Comparison of ENCODE assay signal across 8 cellular contexts in genomic region chr6:121932071-121933009, GRCh38.
DNase-seq lines count a peak whose midpoint lies in the region; ATAC-seq, FAIRE-seq and TF ChIP-seq lines count a peak whose summit lies in the region.

No MANE protein-coding gene starts in this region.

- no peaks in the 10 kb centered on the region for H3K36me3 Mint-ChIP-seq in effector memory CD8-positive, alpha-beta T cell (ENCODE audit: insufficient read depth)

- DNase-seq in SK-N-DZ (ENCODE audit: low spot score) (peak; percentile 63), glomerular visceral epithelial cell (ENCODE audit: extremely low spot score) (peak; percentile 46), renal cortical epithelial cell (ENCODE audit: low read depth) (peak; percentile 33), NCI-H82 (lab: John Stamatoyannopoulos, UW) (no peak), GM10248 (ENCODE audit: extremely low spot score) (no peak), GM13976 (ENCODE audit: low spot score) (no peak)
- no peak for DNase-seq in effector memory CD8-positive, alpha-beta T cell

- peak; percentile 98 for FAIRE-seq in G401.6 (lab: Jason Lieb, UNC)

- H3K9me3 Mint-ChIP-seq in effector memory CD8-positive, alpha-beta T cell, result peaks cover 0 to 2% of the 10 kb centered on the region in 2 donors

- H3K27ac Mint-ChIP-seq in effector memory CD8-positive, alpha-beta T cell, result no peak overlapping the region

- CTCF ChIA-PET in GM10248 (lab: Yijun Ruan, JAX), result interaction anchor here (1.2 kb wide), 2 partner anchors 8 to 10 kb away, joined by 3 to 4 read pairs; no protein-coding TSS in a partner anchor

- ATAC-seq in effector memory CD8-positive, alpha-beta T cell (replicated peaks), result no peak

- in situ Hi-C loops in GM13976 (cut with MboI; ENCODE audit: low sequenced_read_pairs, unreplicated experiment), result no loop called here

- no peak overlapping the region for H3K4me3 Mint-ChIP-seq in effector memory CD8-positive, alpha-beta T cell

- H3K27me3 Mint-ChIP-seq in effector memory CD8-positive, alpha-beta T cell, result no peaks in the 10 kb centered on the region

- POLR2A ChIA-PET in GM10248 (lab: Yijun Ruan, JAX), result no interaction called here

- no peaks in the 10 kb centered on the region for H3K4me1 Mint-ChIP-seq in effector memory CD8-positive, alpha-beta T cell (ENCODE audit: low read depth in 2 of 2)

- TF ChIP-seq CTCF in GM10248 (IDR thresholded peaks at IDR 0.05; ENCODE audit: control extremely low read depth, extremely low read depth, low read depth, missing control alignments), result no peak
- TF ChIP-seq CTCF in GM13976 (IDR thresholded peaks at IDR 0.05; ENCODE audit: borderline replicate concordance, control extremely low read depth, extremely low read depth, insufficient read depth, missing control alignments), result no peak

Comparison
In these comparisons a context has a peak if more than half of its experiments do, and no peak if none do; other contexts are left out.
1. DNase-seq: peak in SK-N-DZ (single experiment), glomerular visceral epithelial cell (single experiment) and renal cortical epithelial cell (single experiment); none in NCI-H82 (single experiment), effector memory CD8-positive, alpha-beta T cell (0 of 3), GM10248 (single experiment) and GM13976 (single experiment).